In the genomic region with DNA sequence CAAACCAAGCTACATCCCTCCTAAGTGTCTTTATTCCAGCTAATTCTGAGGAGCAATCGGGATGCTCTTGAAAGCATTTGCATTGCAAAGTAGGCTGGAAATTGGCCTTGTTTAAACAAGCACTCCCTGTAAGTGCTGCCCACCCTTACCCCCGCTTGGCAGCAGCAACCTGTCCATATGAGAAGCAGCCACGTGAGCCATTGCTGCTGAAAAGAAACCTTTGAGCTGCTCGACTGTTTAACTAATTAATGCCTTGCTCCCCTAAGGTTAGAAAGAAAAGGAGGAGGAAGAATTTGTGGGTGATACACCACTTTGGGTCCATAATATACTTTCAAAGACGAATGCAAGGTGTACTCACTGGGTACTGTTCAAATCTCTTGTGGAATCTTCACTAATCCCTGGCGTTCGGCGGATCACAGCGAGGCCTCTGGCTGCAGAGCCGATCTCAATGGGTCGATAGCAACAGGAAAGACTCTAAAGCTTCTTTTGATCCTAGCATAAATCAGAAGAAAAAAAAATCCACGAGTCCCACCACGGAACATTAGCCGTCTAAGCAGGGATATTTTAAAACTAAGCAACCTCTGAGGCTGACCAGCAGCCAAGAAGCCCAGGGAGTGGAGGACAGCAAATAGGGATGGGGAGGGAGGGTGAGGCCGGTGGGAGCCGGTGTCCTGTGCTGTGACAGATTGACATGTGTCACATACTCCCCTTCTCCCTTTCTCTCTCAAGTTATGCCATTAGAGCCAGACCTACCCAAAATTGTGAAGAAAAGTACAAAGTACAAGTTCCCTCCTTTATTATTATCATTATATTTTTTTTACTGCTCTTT, we compare ENCODE assay signal across 1 cellular context.
TF ChIP-seq lines count a peak whose summit lies in the region.

No MANE protein-coding gene starts in this region.

TF ChIP-seq in HepG2, 621 proteins besides CTCF, POLR2A, EP300 and RAD21 (continued from another document):
- no peak for TF ChIP-seq NRL (CRISPR knock-in tag; IDR thresholded peaks at IDR 0.05; ENCODE audit: borderline replicate concordance)
- TF ChIP-seq, protein P1, sequence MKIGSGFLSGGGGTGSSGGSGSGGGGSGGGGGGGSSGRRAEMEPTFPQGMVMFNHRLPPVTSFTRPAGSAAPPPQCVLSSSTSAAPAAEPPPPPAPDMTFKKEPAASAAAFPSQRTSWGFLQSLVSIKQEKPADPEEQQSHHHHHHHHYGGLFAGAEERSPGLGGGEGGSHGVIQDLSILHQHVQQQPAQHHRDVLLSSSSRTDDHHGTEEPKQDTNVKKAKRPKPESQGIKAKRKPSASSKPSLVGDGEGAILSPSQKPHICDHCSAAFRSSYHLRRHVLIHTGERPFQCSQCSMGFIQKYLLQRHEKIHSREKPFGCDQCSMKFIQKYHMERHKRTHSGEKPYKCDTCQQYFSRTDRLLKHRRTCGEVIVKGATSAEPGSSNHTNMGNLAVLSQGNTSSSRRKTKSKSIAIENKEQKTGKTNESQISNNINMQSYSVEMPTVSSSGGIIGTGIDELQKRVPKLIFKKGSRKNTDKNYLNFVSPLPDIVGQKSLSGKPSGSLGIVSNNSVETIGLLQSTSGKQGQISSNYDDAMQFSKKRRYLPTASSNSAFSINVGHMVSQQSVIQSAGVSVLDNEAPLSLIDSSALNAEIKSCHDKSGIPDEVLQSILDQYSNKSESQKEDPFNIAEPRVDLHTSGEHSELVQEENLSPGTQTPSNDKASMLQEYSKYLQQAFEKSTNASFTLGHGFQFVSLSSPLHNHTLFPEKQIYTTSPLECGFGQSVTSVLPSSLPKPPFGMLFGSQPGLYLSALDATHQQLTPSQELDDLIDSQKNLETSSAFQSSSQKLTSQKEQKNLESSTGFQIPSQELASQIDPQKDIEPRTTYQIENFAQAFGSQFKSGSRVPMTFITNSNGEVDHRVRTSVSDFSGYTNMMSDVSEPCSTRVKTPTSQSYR (CRISPR knock-in tag; IDR thresholded peaks at IDR 0.05; ENCODE audit: borderline replicate concordance): no peak
- TF ChIP-seq RFX1 (IDR thresholded peaks at IDR 0.05): no peak
- TF ChIP-seq, protein P2, sequence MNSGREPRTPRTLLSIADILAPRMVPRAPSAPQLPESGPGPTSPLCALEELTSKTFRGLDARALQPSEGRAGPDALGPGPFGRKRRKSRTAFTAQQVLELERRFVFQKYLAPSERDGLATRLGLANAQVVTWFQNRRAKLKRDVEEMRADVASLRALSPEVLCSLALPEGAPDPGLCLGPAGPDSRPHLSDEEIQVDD (CRISPR knock-in tag; IDR thresholded peaks at IDR 0.05; ENCODE audit: borderline replicate concordance): no peak
- no peak for TF ChIP-seq ZNF672 (CRISPR knock-in tag; IDR thresholded peaks at IDR 0.05)
- TF ChIP-seq, protein P3, sequence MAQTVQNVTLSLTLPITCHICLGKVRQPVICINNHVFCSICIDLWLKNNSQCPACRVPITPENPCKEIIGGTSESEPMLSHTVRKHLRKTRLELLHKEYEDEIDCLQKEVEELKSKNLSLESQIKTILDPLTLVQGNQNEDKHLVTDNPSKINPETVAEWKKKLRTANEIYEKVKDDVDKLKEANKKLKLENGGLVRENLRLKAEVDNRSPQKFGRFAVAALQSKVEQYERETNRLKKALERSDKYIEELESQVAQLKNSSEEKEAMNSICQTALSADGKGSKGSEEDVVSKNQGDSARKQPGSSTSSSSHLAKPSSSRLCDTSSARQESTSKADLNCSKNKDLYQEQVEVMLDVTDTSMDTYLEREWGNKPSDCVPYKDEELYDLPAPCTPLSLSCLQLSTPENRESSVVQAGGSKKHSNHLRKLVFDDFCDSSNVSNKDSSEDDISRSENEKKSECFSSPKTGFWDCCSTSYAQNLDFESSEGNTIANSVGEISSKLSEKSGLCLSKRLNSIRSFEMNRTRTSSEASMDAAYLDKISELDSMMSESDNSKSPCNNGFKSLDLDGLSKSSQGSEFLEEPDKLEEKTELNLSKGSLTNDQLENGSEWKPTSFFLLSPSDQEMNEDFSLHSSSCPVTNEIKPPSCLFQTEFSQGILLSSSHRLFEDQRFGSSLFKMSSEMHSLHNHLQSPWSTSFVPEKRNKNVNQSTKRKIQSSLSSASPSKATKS (CRISPR knock-in tag; IDR thresholded peaks at IDR 0.05): no peak
- TF ChIP-seq, protein P4, sequence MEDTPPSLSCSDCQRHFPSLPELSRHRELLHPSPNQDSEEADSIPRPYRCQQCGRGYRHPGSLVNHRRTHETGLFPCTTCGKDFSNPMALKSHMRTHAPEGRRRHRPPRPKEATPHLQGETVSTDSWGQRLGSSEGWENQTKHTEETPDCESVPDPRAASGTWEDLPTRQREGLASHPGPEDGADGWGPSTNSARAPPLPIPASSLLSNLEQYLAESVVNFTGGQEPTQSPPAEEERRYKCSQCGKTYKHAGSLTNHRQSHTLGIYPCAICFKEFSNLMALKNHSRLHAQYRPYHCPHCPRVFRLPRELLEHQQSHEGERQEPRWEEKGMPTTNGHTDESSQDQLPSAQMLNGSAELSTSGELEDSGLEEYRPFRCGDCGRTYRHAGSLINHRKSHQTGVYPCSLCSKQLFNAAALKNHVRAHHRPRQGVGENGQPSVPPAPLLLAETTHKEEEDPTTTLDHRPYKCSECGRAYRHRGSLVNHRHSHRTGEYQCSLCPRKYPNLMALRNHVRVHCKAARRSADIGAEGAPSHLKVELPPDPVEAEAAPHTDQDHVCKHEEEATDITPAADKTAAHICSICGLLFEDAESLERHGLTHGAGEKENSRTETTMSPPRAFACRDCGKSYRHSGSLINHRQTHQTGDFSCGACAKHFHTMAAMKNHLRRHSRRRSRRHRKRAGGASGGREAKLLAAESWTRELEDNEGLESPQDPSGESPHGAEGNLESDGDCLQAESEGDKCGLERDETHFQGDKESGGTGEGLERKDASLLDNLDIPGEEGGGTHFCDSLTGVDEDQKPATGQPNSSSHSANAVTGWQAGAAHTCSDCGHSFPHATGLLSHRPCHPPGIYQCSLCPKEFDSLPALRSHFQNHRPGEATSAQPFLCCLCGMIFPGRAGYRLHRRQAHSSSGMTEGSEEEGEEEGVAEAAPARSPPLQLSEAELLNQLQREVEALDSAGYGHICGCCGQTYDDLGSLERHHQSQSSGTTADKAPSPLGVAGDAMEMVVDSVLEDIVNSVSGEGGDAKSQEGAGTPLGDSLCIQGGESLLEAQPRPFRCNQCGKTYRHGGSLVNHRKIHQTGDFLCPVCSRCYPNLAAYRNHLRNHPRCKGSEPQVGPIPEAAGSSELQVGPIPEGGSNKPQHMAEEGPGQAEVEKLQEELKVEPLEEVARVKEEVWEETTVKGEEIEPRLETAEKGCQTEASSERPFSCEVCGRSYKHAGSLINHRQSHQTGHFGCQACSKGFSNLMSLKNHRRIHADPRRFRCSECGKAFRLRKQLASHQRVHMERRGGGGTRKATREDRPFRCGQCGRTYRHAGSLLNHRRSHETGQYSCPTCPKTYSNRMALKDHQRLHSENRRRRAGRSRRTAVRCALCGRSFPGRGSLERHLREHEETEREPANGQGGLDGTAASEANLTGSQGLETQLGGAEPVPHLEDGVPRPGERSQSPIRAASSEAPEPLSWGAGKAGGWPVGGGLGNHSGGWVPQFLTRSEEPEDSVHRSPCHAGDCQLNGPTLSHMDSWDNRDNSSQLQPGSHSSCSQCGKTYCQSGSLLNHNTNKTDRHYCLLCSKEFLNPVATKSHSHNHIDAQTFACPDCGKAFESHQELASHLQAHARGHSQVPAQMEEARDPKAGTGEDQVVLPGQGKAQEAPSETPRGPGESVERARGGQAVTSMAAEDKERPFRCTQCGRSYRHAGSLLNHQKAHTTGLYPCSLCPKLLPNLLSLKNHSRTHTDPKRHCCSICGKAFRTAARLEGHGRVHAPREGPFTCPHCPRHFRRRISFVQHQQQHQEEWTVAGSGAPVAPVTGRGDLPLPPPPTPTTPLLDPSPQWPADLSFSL (CRISPR knock-in tag; IDR thresholded peaks at IDR 0.05): no peak
- TF ChIP-seq ZNF329 (CRISPR knock-in tag; IDR thresholded peaks at IDR 0.05; ENCODE audit: low read depth): no peak
- TF ChIP-seq SRY (CRISPR knock-in tag; IDR thresholded peaks at IDR 0.05): no peak
- no peak for TF ChIP-seq RXRA (CRISPR knock-in tag; IDR thresholded peaks at IDR 0.05)
- no peak for TF ChIP-seq NR2F1 (CRISPR knock-in tag; IDR thresholded peaks at IDR 0.05)
